6 cellular contexts compared by ENCODE assay signal in genomic region chr11:94868468-94868867, GRCh38.
"Had no signal": no experiment of that assay in that cellular context is flagged by ENCODE, and none has a peak within 500 bp of the region (broad histone marks: within the 10 kb centered on the region; RNA-seq: fewer than 3 reads in every experiment).

No MANE protein-coding gene starts in this region.

- H3K4me1 ChIP-seq: HAP-1 had no signal

- H3K4me3 ChIP-seq: HAP-1 had no signal

- H3K27ac Mint-ChIP-seq: IgD-negative memory B cell had no signal

- FAIRE-seq: HTR-8/SVneo had no signal

- H3K9me3 ChIP-seq: HAP-1 had no signal

- DNase-seq: GOT3, H7, KG1 had no signal

- H3K9me3 Mint-ChIP-seq: IgD-negative memory B cell had no signal

- H3K36me3 Mint-ChIP-seq: IgD-negative memory B cell had no signal

- H3K4me3 Mint-ChIP-seq: IgD-negative memory B cell had no signal

- H3K27me3 Mint-ChIP-seq: IgD-negative memory B cell had no signal
